1 cellular context compared by ENCODE assay signal in the genomic region with DNA sequence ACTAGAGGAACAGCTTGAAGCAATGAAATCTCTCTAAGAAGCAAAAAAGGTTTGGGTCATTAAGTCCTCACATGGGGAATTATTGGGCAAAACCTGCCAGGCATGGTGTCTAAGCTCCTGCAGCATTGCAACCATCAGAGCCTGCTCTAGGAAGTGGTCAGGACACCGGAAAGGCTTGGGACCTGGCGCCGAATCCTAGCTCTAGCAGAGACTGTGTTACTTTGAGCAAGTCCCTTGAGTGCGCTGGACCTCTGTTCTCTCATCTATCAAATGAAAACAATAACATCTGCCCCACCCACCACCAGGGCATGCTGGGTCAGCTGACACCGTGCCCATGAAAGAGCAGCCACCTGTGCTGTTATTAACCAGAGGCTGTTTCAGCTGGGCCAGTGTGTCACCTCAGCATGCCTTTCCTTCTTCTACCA.
A peak's percentile ranks its signal among the peaks of the same experiment; 100 is the strongest.
TF ChIP-seq lines count a peak whose summit lies in the region.

No MANE protein-coding gene starts in this region.

TF ChIP-seq in HepG2, 621 proteins besides CTCF, POLR2A, EP300 and RAD21 (continued from another document and continues in another):
- TF ChIP-seq, protein P1, sequence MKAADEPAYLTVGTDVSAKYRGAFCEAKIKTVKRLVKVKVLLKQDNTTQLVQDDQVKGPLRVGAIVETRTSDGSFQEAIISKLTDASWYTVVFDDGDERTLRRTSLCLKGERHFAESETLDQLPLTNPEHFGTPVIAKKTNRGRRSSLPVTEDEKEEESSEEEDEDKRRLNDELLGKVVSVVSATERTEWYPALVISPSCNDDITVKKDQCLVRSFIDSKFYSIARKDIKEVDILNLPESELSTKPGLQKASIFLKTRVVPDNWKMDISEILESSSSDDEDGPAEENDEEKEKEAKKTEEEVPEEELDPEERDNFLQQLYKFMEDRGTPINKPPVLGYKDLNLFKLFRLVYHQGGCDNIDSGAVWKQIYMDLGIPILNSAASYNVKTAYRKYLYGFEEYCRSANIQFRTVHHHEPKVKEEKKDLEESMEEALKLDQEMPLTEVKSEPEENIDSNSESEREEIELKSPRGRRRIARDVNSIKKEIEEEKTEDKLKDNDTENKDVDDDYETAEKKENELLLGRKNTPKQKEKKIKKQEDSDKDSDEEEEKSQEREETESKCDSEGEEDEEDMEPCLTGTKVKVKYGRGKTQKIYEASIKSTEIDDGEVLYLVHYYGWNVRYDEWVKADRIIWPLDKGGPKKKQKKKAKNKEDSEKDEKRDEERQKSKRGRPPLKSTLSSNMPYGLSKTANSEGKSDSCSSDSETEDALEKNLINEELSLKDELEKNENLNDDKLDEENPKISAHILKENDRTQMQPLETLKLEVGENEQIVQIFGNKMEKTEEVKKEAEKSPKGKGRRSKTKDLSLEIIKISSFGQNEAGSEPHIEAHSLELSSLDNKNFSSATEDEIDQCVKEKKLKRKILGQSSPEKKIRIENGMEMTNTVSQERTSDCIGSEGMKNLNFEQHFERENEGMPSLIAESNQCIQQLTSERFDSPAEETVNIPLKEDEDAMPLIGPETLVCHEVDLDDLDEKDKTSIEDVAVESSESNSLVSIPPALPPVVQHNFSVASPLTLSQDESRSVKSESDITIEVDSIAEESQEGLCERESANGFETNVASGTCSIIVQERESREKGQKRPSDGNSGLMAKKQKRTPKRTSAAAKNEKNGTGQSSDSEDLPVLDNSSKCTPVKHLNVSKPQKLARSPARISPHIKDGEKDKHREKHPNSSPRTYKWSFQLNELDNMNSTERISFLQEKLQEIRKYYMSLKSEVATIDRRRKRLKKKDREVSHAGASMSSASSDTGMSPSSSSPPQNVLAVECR (CRISPR knock-in tag; IDR thresholded peaks at IDR 0.05; ENCODE audit: borderline replicate concordance): no peak
- TF ChIP-seq, protein P2, sequence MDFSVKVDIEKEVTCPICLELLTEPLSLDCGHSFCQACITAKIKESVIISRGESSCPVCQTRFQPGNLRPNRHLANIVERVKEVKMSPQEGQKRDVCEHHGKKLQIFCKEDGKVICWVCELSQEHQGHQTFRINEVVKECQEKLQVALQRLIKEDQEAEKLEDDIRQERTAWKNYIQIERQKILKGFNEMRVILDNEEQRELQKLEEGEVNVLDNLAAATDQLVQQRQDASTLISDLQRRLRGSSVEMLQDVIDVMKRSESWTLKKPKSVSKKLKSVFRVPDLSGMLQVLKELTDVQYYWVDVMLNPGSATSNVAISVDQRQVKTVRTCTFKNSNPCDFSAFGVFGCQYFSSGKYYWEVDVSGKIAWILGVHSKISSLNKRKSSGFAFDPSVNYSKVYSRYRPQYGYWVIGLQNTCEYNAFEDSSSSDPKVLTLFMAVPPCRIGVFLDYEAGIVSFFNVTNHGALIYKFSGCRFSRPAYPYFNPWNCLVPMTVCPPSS (IDR thresholded peaks at IDR 0.05): no peak
- TF ChIP-seq SMARCC2 (IDR thresholded peaks at IDR 0.05): no peak
- TF ChIP-seq, protein P3, sequence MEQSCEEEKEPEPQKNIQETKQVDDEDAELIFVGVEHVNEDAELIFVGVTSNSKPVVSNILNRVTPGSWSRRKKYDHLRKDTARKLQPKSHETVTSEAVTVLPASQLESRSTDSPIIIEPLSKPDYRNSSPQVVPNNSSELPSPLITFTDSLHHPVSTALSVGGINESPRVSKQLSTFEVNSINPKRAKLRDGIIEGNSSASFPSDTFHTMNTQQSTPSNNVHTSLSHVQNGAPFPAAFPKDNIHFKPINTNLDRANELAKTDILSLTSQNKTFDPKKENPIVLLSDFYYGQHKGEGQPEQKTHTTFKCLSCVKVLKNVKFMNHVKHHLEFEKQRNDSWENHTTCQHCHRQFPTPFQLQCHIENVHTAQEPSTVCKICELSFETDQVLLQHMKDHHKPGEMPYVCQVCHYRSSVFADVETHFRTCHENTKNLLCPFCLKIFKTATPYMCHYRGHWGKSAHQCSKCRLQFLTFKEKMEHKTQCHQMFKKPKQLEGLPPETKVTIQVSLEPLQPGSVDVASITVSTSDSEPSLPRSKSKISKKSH (CRISPR knock-in tag; IDR thresholded peaks at IDR 0.05; ENCODE audit: borderline replicate concordance): no peak
- no peak for TF ChIP-seq ZNF788 (CRISPR knock-in tag; IDR thresholded peaks at IDR 0.05; ENCODE audit: borderline replicate concordance)
- no peak for TF ChIP-seq ARNTL (CRISPR knock-in tag; IDR thresholded peaks at IDR 0.05)
- no peak for TF ChIP-seq ZMYM2 (CRISPR knock-in tag; IDR thresholded peaks at IDR 0.05)
- TF ChIP-seq, protein P4, sequence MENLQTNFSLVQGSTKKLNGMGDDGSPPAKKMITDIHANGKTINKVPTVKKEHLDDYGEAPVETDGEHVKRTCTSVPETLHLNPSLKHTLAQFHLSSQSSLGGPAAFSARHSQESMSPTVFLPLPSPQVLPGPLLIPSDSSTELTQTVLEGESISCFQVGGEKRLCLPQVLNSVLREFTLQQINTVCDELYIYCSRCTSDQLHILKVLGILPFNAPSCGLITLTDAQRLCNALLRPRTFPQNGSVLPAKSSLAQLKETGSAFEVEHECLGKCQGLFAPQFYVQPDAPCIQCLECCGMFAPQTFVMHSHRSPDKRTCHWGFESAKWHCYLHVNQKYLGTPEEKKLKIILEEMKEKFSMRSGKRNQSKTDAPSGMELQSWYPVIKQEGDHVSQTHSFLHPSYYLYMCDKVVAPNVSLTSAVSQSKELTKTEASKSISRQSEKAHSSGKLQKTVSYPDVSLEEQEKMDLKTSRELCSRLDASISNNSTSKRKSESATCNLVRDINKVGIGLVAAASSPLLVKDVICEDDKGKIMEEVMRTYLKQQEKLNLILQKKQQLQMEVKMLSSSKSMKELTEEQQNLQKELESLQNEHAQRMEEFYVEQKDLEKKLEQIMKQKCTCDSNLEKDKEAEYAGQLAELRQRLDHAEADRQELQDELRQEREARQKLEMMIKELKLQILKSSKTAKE (CRISPR knock-in tag; IDR thresholded peaks at IDR 0.05; ENCODE audit: borderline replicate concordance): no peak
- TF ChIP-seq TCF12 (IDR thresholded peaks at IDR 0.05): no peak
- no peak for TF ChIP-seq TCF12 (CRISPR knock-in tag; IDR thresholded peaks at IDR 0.05)
- no peak for TF ChIP-seq ZNF160 (CRISPR knock-in tag; IDR thresholded peaks at IDR 0.05)
- TF ChIP-seq DNMT3B (CRISPR knock-in tag; conservative IDR thresholded peaks at IDR 0.05): no peak
- TF ChIP-seq ZNF746 (CRISPR knock-in tag; IDR thresholded peaks at IDR 0.05): no peak
- TF ChIP-seq STAG1 (CRISPR knock-in tag; IDR thresholded peaks at IDR 0.05): no peak
- TF ChIP-seq ZNF331 (CRISPR knock-in tag; IDR thresholded peaks at IDR 0.05): no peak
- TF ChIP-seq SCMH1 (CRISPR knock-in tag; IDR thresholded peaks at IDR 0.05; ENCODE audit: borderline replicate concordance): no peak
- TF ChIP-seq, protein P5, sequence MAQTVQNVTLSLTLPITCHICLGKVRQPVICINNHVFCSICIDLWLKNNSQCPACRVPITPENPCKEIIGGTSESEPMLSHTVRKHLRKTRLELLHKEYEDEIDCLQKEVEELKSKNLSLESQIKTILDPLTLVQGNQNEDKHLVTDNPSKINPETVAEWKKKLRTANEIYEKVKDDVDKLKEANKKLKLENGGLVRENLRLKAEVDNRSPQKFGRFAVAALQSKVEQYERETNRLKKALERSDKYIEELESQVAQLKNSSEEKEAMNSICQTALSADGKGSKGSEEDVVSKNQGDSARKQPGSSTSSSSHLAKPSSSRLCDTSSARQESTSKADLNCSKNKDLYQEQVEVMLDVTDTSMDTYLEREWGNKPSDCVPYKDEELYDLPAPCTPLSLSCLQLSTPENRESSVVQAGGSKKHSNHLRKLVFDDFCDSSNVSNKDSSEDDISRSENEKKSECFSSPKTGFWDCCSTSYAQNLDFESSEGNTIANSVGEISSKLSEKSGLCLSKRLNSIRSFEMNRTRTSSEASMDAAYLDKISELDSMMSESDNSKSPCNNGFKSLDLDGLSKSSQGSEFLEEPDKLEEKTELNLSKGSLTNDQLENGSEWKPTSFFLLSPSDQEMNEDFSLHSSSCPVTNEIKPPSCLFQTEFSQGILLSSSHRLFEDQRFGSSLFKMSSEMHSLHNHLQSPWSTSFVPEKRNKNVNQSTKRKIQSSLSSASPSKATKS (CRISPR knock-in tag; IDR thresholded peaks at IDR 0.05): 0 out of 2 replicates have a peak, but pooled peaks have one; percentile 28
- TF ChIP-seq, protein P6, sequence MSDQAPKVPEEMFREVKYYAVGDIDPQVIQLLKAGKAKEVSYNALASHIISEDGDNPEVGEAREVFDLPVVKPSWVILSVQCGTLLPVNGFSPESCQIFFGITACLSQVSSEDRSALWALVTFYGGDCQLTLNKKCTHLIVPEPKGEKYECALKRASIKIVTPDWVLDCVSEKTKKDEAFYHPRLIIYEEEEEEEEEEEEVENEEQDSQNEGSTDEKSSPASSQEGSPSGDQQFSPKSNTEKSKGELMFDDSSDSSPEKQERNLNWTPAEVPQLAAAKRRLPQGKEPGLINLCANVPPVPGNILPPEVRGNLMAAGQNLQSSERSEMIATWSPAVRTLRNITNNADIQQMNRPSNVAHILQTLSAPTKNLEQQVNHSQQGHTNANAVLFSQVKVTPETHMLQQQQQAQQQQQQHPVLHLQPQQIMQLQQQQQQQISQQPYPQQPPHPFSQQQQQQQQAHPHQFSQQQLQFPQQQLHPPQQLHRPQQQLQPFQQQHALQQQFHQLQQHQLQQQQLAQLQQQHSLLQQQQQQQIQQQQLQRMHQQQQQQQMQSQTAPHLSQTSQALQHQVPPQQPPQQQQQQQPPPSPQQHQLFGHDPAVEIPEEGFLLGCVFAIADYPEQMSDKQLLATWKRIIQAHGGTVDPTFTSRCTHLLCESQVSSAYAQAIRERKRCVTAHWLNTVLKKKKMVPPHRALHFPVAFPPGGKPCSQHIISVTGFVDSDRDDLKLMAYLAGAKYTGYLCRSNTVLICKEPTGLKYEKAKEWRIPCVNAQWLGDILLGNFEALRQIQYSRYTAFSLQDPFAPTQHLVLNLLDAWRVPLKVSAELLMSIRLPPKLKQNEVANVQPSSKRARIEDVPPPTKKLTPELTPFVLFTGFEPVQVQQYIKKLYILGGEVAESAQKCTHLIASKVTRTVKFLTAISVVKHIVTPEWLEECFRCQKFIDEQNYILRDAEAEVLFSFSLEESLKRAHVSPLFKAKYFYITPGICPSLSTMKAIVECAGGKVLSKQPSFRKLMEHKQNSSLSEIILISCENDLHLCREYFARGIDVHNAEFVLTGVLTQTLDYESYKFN (CRISPR knock-in tag; conservative IDR thresholded peaks at IDR 0.05): no peak
- no peak for TF ChIP-seq ZFAT (CRISPR knock-in tag; conservative IDR thresholded peaks at IDR 0.05)
- TF ChIP-seq, protein P7, sequence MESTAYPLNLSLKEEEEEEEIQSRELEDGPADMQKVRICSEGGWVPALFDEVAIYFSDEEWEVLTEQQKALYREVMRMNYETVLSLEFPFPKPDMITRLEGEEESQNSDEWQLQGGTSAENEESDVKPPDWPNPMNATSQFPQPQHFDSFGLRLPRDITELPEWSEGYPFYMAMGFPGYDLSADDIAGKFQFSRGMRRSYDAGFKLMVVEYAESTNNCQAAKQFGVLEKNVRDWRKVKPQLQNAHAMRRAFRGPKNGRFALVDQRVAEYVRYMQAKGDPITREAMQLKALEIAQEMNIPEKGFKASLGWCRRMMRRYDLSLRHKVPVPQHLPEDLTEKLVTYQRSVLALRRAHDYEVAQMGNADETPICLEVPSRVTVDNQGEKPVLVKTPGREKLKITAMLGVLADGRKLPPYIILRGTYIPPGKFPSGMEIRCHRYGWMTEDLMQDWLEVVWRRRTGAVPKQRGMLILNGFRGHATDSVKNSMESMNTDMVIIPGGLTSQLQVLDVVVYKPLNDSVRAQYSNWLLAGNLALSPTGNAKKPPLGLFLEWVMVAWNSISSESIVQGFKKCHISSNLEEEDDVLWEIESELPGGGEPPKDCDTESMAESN (CRISPR knock-in tag; conservative IDR thresholded peaks at IDR 0.05): no peak
- TF ChIP-seq MAZ (IDR thresholded peaks at IDR 0.05; ENCODE audit: borderline replicate concordance, low read depth, low read length): no peak
- TF ChIP-seq MAZ (CRISPR knock-in tag; IDR thresholded peaks at IDR 0.05; ENCODE audit: low read depth): 0 out of 2 replicates have a peak, but pooled peaks have one; percentile 30
- no peak; the same call in 1 of the 2 replicates for TF ChIP-seq ZNF354B (CRISPR knock-in tag; IDR thresholded peaks at IDR 0.05)
- no peak for TF ChIP-seq RFX3 (CRISPR knock-in tag; IDR thresholded peaks at IDR 0.05)
- TF ChIP-seq, protein P8, sequence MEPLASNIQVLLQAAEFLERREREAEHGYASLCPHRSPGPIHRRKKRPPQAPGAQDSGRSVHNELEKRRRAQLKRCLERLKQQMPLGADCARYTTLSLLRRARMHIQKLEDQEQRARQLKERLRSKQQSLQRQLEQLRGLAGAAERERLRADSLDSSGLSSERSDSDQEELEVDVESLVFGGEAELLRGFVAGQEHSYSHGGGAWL (CRISPR knock-in tag; IDR thresholded peaks at IDR 0.05): no peak
- no peak for TF ChIP-seq SP1 (IDR thresholded peaks at IDR 0.05)
- TF ChIP-seq SP1 (CRISPR knock-in tag; IDR thresholded peaks at IDR 0.05): no peak
- TF ChIP-seq, protein P9, sequence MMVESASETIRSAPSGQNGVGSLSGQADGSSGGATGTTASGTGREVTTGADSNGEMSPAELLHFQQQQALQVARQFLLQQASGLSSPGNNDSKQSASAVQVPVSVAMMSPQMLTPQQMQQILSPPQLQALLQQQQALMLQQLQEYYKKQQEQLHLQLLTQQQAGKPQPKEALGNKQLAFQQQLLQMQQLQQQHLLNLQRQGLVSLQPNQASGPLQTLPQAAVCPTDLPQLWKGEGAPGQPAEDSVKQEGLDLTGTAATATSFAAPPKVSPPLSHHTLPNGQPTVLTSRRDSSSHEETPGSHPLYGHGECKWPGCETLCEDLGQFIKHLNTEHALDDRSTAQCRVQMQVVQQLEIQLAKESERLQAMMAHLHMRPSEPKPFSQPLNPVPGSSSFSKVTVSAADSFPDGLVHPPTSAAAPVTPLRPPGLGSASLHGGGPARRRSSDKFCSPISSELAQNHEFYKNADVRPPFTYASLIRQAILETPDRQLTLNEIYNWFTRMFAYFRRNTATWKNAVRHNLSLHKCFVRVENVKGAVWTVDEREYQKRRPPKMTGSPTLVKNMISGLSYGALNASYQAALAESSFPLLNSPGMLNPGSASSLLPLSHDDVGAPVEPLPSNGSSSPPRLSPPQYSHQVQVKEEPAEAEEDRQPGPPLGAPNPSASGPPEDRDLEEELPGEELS (CRISPR knock-in tag; IDR thresholded peaks at IDR 0.05): no peak
- TF ChIP-seq NKX3-1 (CRISPR knock-in tag; IDR thresholded peaks at IDR 0.05): no peak
- TF ChIP-seq ASH2L (IDR thresholded peaks at IDR 0.05; ENCODE audit: insufficient read length, low read depth, low read length): no peak
- TF ChIP-seq, protein P10, sequence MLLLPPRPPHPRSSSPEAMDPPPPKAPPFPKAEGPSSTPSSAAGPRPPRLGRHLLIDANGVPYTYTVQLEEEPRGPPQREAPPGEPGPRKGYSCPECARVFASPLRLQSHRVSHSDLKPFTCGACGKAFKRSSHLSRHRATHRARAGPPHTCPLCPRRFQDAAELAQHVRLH (CRISPR knock-in tag; IDR thresholded peaks at IDR 0.05; ENCODE audit: borderline replicate concordance, low read depth): no peak
- no peak for TF ChIP-seq HDAC2 (CRISPR knock-in tag; IDR thresholded peaks at IDR 0.05)
- TF ChIP-seq ZNF296 (CRISPR knock-in tag; conservative IDR thresholded peaks at IDR 0.05): no peak
- no peak for TF ChIP-seq ZNF619 (CRISPR knock-in tag; IDR thresholded peaks at IDR 0.05)
- TF ChIP-seq ZNF773 (CRISPR knock-in tag; IDR thresholded peaks at IDR 0.05; ENCODE audit: borderline replicate concordance): no peak
- TF ChIP-seq ARNT (IDR thresholded peaks at IDR 0.05): no peak
- TF ChIP-seq TBP (CRISPR knock-in tag; IDR thresholded peaks at IDR 0.05): no peak
- TF ChIP-seq SETDB1 (CRISPR knock-in tag; IDR thresholded peaks at IDR 0.05; ENCODE audit: borderline replicate concordance): no peak
- TF ChIP-seq HMG20A (CRISPR knock-in tag; IDR thresholded peaks at IDR 0.05; ENCODE audit: borderline replicate concordance): 0 out of 2 replicates have a peak, but pooled peaks have one; percentile 24
- TF ChIP-seq ZNF567 (CRISPR knock-in tag; IDR thresholded peaks at IDR 0.05; ENCODE audit: borderline replicate concordance): peak; percentile 29; the same call in 1 of the 2 replicates
- TF ChIP-seq MTF2 (CRISPR knock-in tag; IDR thresholded peaks at IDR 0.05; ENCODE audit: borderline replicate concordance): no peak
- no peak for TF ChIP-seq PAF1 (CRISPR knock-in tag; IDR thresholded peaks at IDR 0.05)
- no peak for TF ChIP-seq ZFP37 (CRISPR knock-in tag; IDR thresholded peaks at IDR 0.05; ENCODE audit: borderline replicate concordance)
